Comparison of ENCODE assay signal across 14 cellular contexts in the genomic region with DNA sequence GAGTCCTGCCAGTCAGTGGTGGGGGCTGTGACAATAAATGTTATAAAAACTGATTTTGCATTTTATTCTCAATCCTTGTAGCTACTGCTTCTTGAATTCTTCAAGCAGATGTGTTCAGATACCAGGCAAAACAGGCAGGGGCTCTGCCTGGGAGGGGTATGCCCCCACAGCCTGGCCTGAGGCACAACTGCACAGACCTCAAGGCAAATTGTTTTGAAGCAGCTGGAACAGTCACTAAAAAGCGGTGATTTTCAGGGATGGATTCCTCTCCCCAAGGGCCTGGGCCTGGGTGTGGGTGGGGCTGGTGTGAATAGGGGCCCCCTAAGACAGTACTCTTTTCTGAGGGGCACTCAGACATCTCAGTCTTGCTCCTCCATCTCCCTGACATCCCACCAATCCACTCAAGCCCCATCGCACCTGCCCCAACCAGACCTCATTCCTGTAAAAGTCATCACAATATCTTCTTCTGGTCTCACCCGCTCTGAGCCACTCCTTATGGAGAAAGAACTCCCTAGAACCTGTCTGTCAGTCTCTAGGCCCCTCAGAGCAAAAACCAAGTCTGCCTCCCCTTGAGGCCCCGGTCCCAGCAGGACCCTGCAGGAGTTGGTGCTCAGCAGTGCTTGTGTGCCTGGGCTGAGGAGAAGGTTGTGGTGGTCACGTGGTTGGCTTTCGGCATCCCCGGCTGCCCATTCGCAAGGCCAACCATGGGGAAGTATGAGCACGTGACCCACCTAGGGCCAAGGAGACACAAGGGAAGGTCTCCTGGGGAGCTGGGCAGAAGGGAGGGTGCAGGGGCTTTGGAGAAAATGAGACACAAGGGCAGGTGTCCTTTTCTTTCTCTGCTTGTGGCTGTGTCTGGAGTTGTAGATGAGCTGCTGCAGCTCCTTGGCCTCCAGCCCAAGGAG. TPM values are rescaled to one million over a fixed set of nuclear protein-coding genes. Genes with fewer than 3 reads are reported as not detected.
DNase-seq lines count a peak whose midpoint lies in the region; ATAC-seq and TF ChIP-seq lines count a peak whose summit lies in the region.
"Had no signal": no experiment of that assay in that cellular context is flagged by ENCODE, and none has a peak within 500 bp of the region (broad histone marks: within the 10 kb centered on the region; RNA-seq: fewer than 3 reads in every experiment).

No MANE protein-coding gene starts in this region.

- H3K4me1 ChIP-seq in left ventricle myocardium inferior, result peaks cover 39% of the 10 kb centered on the region
- peaks cover 21% of the 10 kb centered on the region for H3K4me1 ChIP-seq in RWPE2 (ENCODE audit: insufficient read depth, poor library complexity, severe bottlenecking)
- peaks cover 12% of the 10 kb centered on the region for H3K4me1 ChIP-seq in upper lobe of right lung

- no peaks in the 10 kb centered on the region for H3K36me3 ChIP-seq in left ventricle myocardium inferior
- no peaks in the 10 kb centered on the region for H3K36me3 ChIP-seq in RWPE2 (ENCODE audit: low read depth)
- no peaks in the 10 kb centered on the region for H3K36me3 ChIP-seq in upper lobe of right lung

- H3K4me1 Mint-ChIP-seq in glutamatergic neuron (ENCODE audit: low read depth, unreplicated experiment), result peaks cover 33% of the 10 kb centered on the region
- peaks cover 15% of the 10 kb centered on the region for H3K4me1 Mint-ChIP-seq in type B pancreatic cell (ENCODE audit: unreplicated experiment)

- H3K27ac Mint-ChIP-seq in glutamatergic neuron (ENCODE audit: unreplicated experiment) (peak overlapping the region; percentile 83), type B pancreatic cell (no peak overlapping the region)

- H3K36me3 Mint-ChIP-seq in glutamatergic neuron (ENCODE audit: unreplicated experiment) (no peaks in the 10 kb centered on the region), type B pancreatic cell (no peaks in the 10 kb centered on the region)

- H3K27ac ChIP-seq in left ventricle myocardium inferior (replicated peaks) (no peak overlapping the region), RWPE2 (ENCODE audit: poor library complexity, severe bottlenecking) (no peak overlapping the region), upper lobe of right lung (no peak overlapping the region)

- intact Hi-C loops in Right ventricle myocardium superior (cut with DNase I) (no loop called here), left ventricle myocardium inferior (cut with micrococcal nuclease) (no loop called here), upper lobe of right lung (cut with DNase I) (no loop called here)

- H3K4me3 Mint-ChIP-seq in glutamatergic neuron (ENCODE audit: unreplicated experiment), result peak overlapping the region; percentile 51
- H3K4me3 Mint-ChIP-seq in type B pancreatic cell, result no peak overlapping the region

- H3K27me3 Mint-ChIP-seq in glutamatergic neuron (ENCODE audit: unreplicated experiment), result peaks cover 7% of the 10 kb centered on the region
- no peaks in the 10 kb centered on the region for H3K27me3 Mint-ChIP-seq in type B pancreatic cell

- DNase-seq in Right ventricle myocardium superior (peak; percentile 68), left ventricle myocardium inferior (no peak), RWPE2 (ENCODE audit: low spot score) (peak; percentile 54), glutamatergic neuron (no peak), upper lobe of right lung (peak; percentile 68), type B pancreatic cell (ENCODE audit: extremely low spot score, unreplicated experiment) (no peak)
- DNase-seq: activated CD4-positive, alpha-beta T cell treated with anti-CD3 and anti-CD28 coated beads, Interleukin-2, amount 50 U/mL, for 48 hours; NCI-H1694; stimulated activated CD4-positive, alpha-beta T cell treated with anti-CD3 and anti-CD28 coated beads, Interleukin-4, amount 100 ng/mL, for 1 hour; stimulated activated naive CD4-positive, alpha-beta T cell treated with Interleukin-2 at 50 U/mL for 16 hours had no signal

- no peak overlapping the region for H3K4me3 ChIP-seq in left ventricle myocardium inferior
- no peak overlapping the region for H3K4me3 ChIP-seq in RWPE2 (ENCODE audit: severe bottlenecking)
- no peak overlapping the region for H3K4me3 ChIP-seq in upper lobe of right lung

- H3K27me3 ChIP-seq in left ventricle myocardium inferior (ENCODE audit: low read depth), result no peaks in the 10 kb centered on the region
- H3K27me3 ChIP-seq in RWPE2 (ENCODE audit: insufficient read depth, poor library complexity, severe bottlenecking), result no peaks in the 10 kb centered on the region
- H3K27me3 ChIP-seq in upper lobe of right lung, result no peaks in the 10 kb centered on the region

- ATAC-seq in Right ventricle myocardium superior (ENCODE audit: poor library complexity), result no peak
- no peak for ATAC-seq in RWPE2 (ENCODE audit: low read depth)
- peak; percentile 21 for ATAC-seq in upper lobe of right lung
- ATAC-seq in GM19351 (IDR thresholded peaks at IDR 0.05; ENCODE audit: unreplicated experiment), result no peak
- no peak for ATAC-seq in HG03342 (IDR thresholded peaks at IDR 0.05; ENCODE audit: unreplicated experiment)

- TF ChIP-seq CTCF in left ventricle myocardium inferior (IDR thresholded peaks at IDR 0.05; ENCODE audit: borderline replicate concordance) (no peak), RWPE2 (IDR thresholded peaks at IDR 0.05; ENCODE audit: poor library complexity, severe bottlenecking) (no peak), glutamatergic neuron (IDR thresholded peaks at IDR 0.05; ENCODE audit: partially characterized antibody, unreplicated experiment) (no peak), upper lobe of right lung (IDR thresholded peaks at IDR 0.05) (no peak), type B pancreatic cell (conservative IDR thresholded peaks at IDR 0.05) (no peak)

- H3K9me3 ChIP-seq in left ventricle myocardium inferior (replicated peaks) (no peaks in the 10 kb centered on the region), RWPE2 (ENCODE audit: severe bottlenecking) (no peaks in the 10 kb centered on the region), upper lobe of right lung (no peaks in the 10 kb centered on the region)

- H3K9me3 Mint-ChIP-seq in glutamatergic neuron (ENCODE audit: unreplicated experiment), result peaks cover 4% of the 10 kb centered on the region
- no peaks in the 10 kb centered on the region for H3K9me3 Mint-ChIP-seq in type B pancreatic cell

RNA-seq across cellular contexts. Expression of gene PSTPIP1, which starts 2.9 kb away (rescaled TPM):
- total RNA-seq in Right ventricle myocardium superior (5.0 TPM), left ventricle myocardium inferior (3.5 TPM), glutamatergic neuron (ENCODE audit: unreplicated experiment) (12.4 TPM), upper lobe of right lung (16.0 TPM), type B pancreatic cell (ENCODE audit: low replicate concordance) (0.77 TPM in 1 of 2 replicates, not detected in the other)
- total RNA-seq: renal cortical epithelial cell, SK-MEL-5 had no signal

Comparison
In these comparisons a context has a peak if more than half of its experiments do, and no peak if none do; other contexts are left out.
1. DNase-seq: peak in Right ventricle myocardium superior (single experiment), RWPE2 (single experiment) and upper lobe of right lung (single experiment); none in left ventricle myocardium inferior (single experiment), glutamatergic neuron (single experiment) and type B pancreatic cell (single experiment).